20 cellular contexts compared by ENCODE assay signal in the genomic region with DNA sequence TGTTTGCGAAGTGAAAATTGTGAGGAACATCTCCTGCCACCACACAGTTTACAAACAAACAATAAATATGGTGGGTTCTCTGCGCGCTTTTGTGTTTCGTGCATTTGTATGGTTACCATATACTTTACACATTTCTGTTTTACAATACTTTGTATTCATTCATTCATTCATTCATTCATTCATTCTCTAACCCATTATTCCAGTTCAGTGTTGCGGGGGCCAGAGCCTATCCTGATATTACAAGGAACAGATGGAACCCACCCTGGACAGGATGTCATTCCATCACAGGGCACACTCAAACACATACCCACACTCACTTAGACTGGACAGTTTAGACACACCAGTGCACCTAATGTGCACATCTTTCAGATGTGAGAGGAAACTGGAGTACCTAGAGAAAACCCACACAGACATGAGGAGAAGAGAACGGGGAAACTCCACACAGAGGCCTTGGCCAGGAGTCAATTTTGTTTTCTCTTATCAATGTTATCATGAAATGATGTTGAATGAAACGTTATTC.
A peak's percentile ranks its signal among the peaks of the same experiment; 100 is the strongest.
DNase-seq lines count a peak whose midpoint lies in the region; ATAC-seq, FAIRE-seq and TF ChIP-seq lines count a peak whose summit lies in the region.
"Had no signal": no experiment of that assay in that cellular context is flagged by ENCODE, and none has a peak within 500 bp of the region (broad histone marks: within the 10 kb centered on the region; RNA-seq: fewer than 3 reads in every experiment).

No MANE protein-coding gene starts in this region.

- TF ChIP-seq EP300 in K562 (IDR thresholded peaks at IDR 0.05; ENCODE audit: low read length): no peak

- no peaks in the 10 kb centered on the region for H3K36me3 Mint-ChIP-seq in natural killer cell
- H3K36me3 Mint-ChIP-seq in natural killer cell treated with Interleukin-12 subunit alpha and Interleukin-12 subunit beta and Interleukin-15 and Interleukin-18, amount 100 ng/mL, for 72 hours: peaks cover 11% of the 10 kb centered on the region
- H3K36me3 Mint-ChIP-seq in nephron (ENCODE audit: low read depth): peaks cover 15% of the 10 kb centered on the region
- peaks cover 10 to 58% (median 44%) of the 10 kb centered on the region in 5 donors for H3K36me3 Mint-ChIP-seq in naive thymus-derived CD4-positive, alpha-beta T cell

- H3K9me1 ChIP-seq in K562 (ENCODE audit: control insufficient read depth, insufficient read depth, low read length): no peaks in the 10 kb centered on the region

- no peak overlapping the region; the same call in 1 of the 2 replicates for H3K4me2 ChIP-seq in K562 (ENCODE audit: insufficient read depth, low read length)

- no peak overlapping the region for H2AFZ ChIP-seq in K562 (ENCODE audit: low read depth, low read length)

- CTCF ChIA-PET in K562 (lab: Yijun Ruan, JAX; ENCODE audit: low intra/inter-chr PET ratio): no interaction called here
- CTCF ChIA-PET in naive thymus-derived CD4-positive, alpha-beta T cell (lab: Charles Lee): no interaction called here

- H3K4me3 ChIP-seq in K562 (no peak overlapping the region), WERI-Rb-1 (ENCODE audit: low read depth, low read length) (no peak overlapping the region)
- no peak overlapping the region for H3K4me3 ChIP-seq in naive thymus-derived CD4-positive, alpha-beta T cell (ENCODE audit: low read length)

- H3K9me3 Mint-ChIP-seq in natural killer cell (peaks cover 0 to 3% of the 10 kb centered on the region in 2 donors), nephron (no peaks in the 10 kb centered on the region)
- H3K9me3 Mint-ChIP-seq in natural killer cell treated with Interleukin-12 subunit alpha and Interleukin-12 subunit beta and Interleukin-15 and Interleukin-18, amount 100 ng/mL, for 72 hours: peaks cover 3% of the 10 kb centered on the region
- peaks cover 4 to 27% (median 11%) of the 10 kb centered on the region in 11 donors for H3K9me3 Mint-ChIP-seq in naive thymus-derived CD4-positive, alpha-beta T cell

- peaks cover 67% of the 10 kb centered on the region for H3K79me2 ChIP-seq in K562 (ENCODE audit: control insufficient read depth, insufficient read depth, low read length)

- 71% methylated on average over 7 of the region's 7 CpGs for WGBS in K562 (ENCODE audit: insufficient coverage, low coverage, missing lambda C conversion rate)

- intact Hi-C loops in natural killer cell (cut with micrococcal nuclease) (no loop called here), K562 (cut with micrococcal nuclease) (loop anchor here (5.0 kb wide), 1 partner anchor 163 kb away; the partner anchor contains the start of gene FNDC3B)
- intact Hi-C loops in naive thymus-derived CD4-positive, alpha-beta T cell (cut with micrococcal nuclease): no loop called here

- POLR2A ChIA-PET in K562 (lab: Yijun Ruan, JAX): no interaction called here
- POLR2A ChIA-PET in naive thymus-derived CD4-positive, alpha-beta T cell (lab: Charles Lee): no interaction called here

- FAIRE-seq in K562 (lab: Jason Lieb, UNC): no peak
- FAIRE-seq: HTR-8/SVneo had no signal

- H3K27me3 Mint-ChIP-seq in natural killer cell (ENCODE audit: low read depth in 2 of 2): no peaks in the 10 kb centered on the region
- H3K27me3 Mint-ChIP-seq in natural killer cell treated with Interleukin-12 subunit alpha and Interleukin-12 subunit beta and Interleukin-15 and Interleukin-18, amount 100 ng/mL, for 72 hours: no peaks in the 10 kb centered on the region
- no peaks in the 10 kb centered on the region for H3K27me3 Mint-ChIP-seq in nephron (ENCODE audit: low read depth)
- no peaks in the 10 kb centered on the region for H3K27me3 Mint-ChIP-seq in naive thymus-derived CD4-positive, alpha-beta T cell
- H3K27me3 Mint-ChIP-seq: B cell; CD4-positive, alpha-beta memory T cell had no signal

- H3K27me3 ChIP-seq in K562 (ENCODE audit: control insufficient read depth in 2 of 2, insufficient read depth in 2 of 2, low read length in 2 of 2) (no peaks in the 10 kb centered on the region), WERI-Rb-1 (ENCODE audit: insufficient read depth, low read depth, severe bottlenecking) (no peaks in the 10 kb centered on the region)
- no peaks in the 10 kb centered on the region for H3K27me3 ChIP-seq in naive thymus-derived CD4-positive, alpha-beta T cell (ENCODE audit: control insufficient read depth in 2 of 2, insufficient read depth in 2 of 2, low read length in 2 of 2)

- no peak for TF ChIP-seq CTCF in natural killer cell (IDR thresholded peaks at IDR 0.05)
- no peak for TF ChIP-seq CTCF in K562 (IDR thresholded peaks at IDR 0.05 in 2 of 3, conservative IDR thresholded peaks at IDR 0.05 in 1 of 3; ENCODE audit: insufficient read depth in 2 of 3, low read depth in 1 of 3, low read length in 3 of 3)
- TF ChIP-seq CTCF in nephron (IDR thresholded peaks at IDR 0.05; ENCODE audit: unreplicated experiment in 3 of 3): no peak
- no peak for TF ChIP-seq CTCF in WERI-Rb-1 (IDR thresholded peaks at IDR 0.05; ENCODE audit: low read depth, low read length)

- H3K27ac ChIP-seq in K562 (ENCODE audit: extremely low read depth, low read depth, low read length) (no peak overlapping the region), WERI-Rb-1 (no peak overlapping the region)
- H3K27ac ChIP-seq in naive thymus-derived CD4-positive, alpha-beta T cell (ENCODE audit: low read depth, low read length): no peak overlapping the region
- H3K27ac ChIP-seq: RWPE1 had no signal

- H3K9me3 ChIP-seq in K562 (replicated peaks; ENCODE audit: control insufficient read depth, insufficient read depth, low read depth, low read length): no peaks in the 10 kb centered on the region
- H3K9me3 ChIP-seq in WERI-Rb-1 (ENCODE audit: severe bottlenecking): no peaks in the 10 kb centered on the region
- peaks cover 0 to 3% (median 0%) of the 10 kb centered on the region in 3 experiments for H3K9me3 ChIP-seq in naive thymus-derived CD4-positive, alpha-beta T cell (ENCODE audit: control insufficient read depth in 2 of 3, low read length in 3 of 3)

- no peak overlapping the region for H3K9ac ChIP-seq in K562 (ENCODE audit: insufficient read depth in 1 of 2, low read depth in 2 of 2, low read length in 2 of 2)

- BruUV-seq in K562 (replicated peaks; lab: Mats Ljungman, UMichigan): no TSS peak

- H3K36me3 ChIP-seq in K562 (ENCODE audit: control insufficient read depth, insufficient read depth, low read length): no peaks in the 10 kb centered on the region; the same call in 2 of the 3 replicates
- H3K36me3 ChIP-seq in WERI-Rb-1: no peaks in the 10 kb centered on the region
- H3K36me3 ChIP-seq in naive thymus-derived CD4-positive, alpha-beta T cell (ENCODE audit: control insufficient read depth in 2 of 3, insufficient read depth in 3 of 3, low read length in 3 of 3): no peaks in the 10 kb centered on the region

- H3K4me1 Mint-ChIP-seq in natural killer cell (peaks cover 59 to 65% of the 10 kb centered on the region in 2 donors), nephron (peaks cover 73% of the 10 kb centered on the region)
- peaks cover 48 to 60% of the 10 kb centered on the region in 2 donors for H3K4me1 Mint-ChIP-seq in natural killer cell treated with Interleukin-12 subunit alpha and Interleukin-12 subunit beta and Interleukin-15 and Interleukin-18, amount 100 ng/mL, for 72 hours (ENCODE audit: low read depth in 2 of 2)
- H3K4me1 Mint-ChIP-seq in naive thymus-derived CD4-positive, alpha-beta T cell: peaks cover 0 to 13% (median 7%) of the 10 kb centered on the region in 7 donors
- H3K4me1 Mint-ChIP-seq: B cell had no signal

- in situ Hi-C loops in K562 (cut with MboI): no loop called here

- ATAC-seq in natural killer cell (no peak), K562 (peak; percentile 11; the same call in 1 of the 3 replicates)
- no peak for ATAC-seq in natural killer cell treated with Interleukin-12 subunit alpha and Interleukin-12 subunit beta and Interleukin-15 and Interleukin-18, amount 100 ng/mL, for 72 hours
- ATAC-seq in naive thymus-derived CD4-positive, alpha-beta T cell: no peak

- H3K4me1 ChIP-seq in K562 (replicated peaks in 1 of 2; ENCODE audit: control insufficient read depth in 2 of 2, insufficient read depth in 2 of 2, low read length in 2 of 2): peaks cover 3 to 28% of the 10 kb centered on the region in 2 experiments; a peak in 4 of 5 replicates
- no peaks in the 10 kb centered on the region for H3K4me1 ChIP-seq in naive thymus-derived CD4-positive, alpha-beta T cell (ENCODE audit: control insufficient read depth in 2 of 2, insufficient read depth in 2 of 2, low read length in 2 of 2)

- no peak for DNase-seq in natural killer cell
- no peak for DNase-seq in natural killer cell treated with Interleukin-12 subunit alpha and Interleukin-12 subunit beta and Interleukin-15 and Interleukin-18, amount 100 ng/mL, for 72 hours (ENCODE audit: low spot score)
- DNase-seq in K562 (ENCODE audit: extremely low read depth in 1 of 4, low spot score in 3 of 4): no peak
- no peak for DNase-seq in WERI-Rb-1
- no peak for DNase-seq in H4 (ENCODE audit: low spot score)
- no peak for DNase-seq in naive thymus-derived CD4-positive, alpha-beta T cell
- DNase-seq: ACHN; CD4-positive, alpha-beta memory T cell; KBM-7; NCI-H1092; NCI-H1694; NCI-H2107; NCI-H345; NCI-H526 treated with DMSO at 0.1 percent for 48 hours; NK-92 treated with Interleukin-12 subunit alpha and Interleukin-12 subunit beta, amount 100 ng/mL, for 24 hours; OCI-M1 had no signal

- H4K20me1 ChIP-seq in K562 (replicated peaks; ENCODE audit: control insufficient read depth, insufficient read depth, low read length): no peaks in the 10 kb centered on the region

- H3K27ac Mint-ChIP-seq in natural killer cell: peak overlapping the region; percentile 14 to 26
- peak overlapping the region in 1 of 2 donors; percentile 29 for H3K27ac Mint-ChIP-seq in natural killer cell treated with Interleukin-12 subunit alpha and Interleukin-12 subunit beta and Interleukin-15 and Interleukin-18, amount 100 ng/mL, for 72 hours
- peak overlapping the region in 2 of 3 experiments; percentile 81 to 98 for H3K27ac Mint-ChIP-seq in nephron
- no peak overlapping the region for H3K27ac Mint-ChIP-seq in naive thymus-derived CD4-positive, alpha-beta T cell
- H3K27ac Mint-ChIP-seq: B cell had no signal

- TF ChIP-seq RAD21 in K562 (CRISPR knock-in tag; conservative IDR thresholded peaks at IDR 0.05 in 1 of 2, IDR thresholded peaks at IDR 0.05 in 1 of 2): no peak

- H3K4me3 Mint-ChIP-seq in natural killer cell (no peak overlapping the region), nephron (no peak overlapping the region)
- no peak overlapping the region for H3K4me3 Mint-ChIP-seq in natural killer cell treated with Interleukin-12 subunit alpha and Interleukin-12 subunit beta and Interleukin-15 and Interleukin-18, amount 100 ng/mL, for 72 hours
- no peak overlapping the region for H3K4me3 Mint-ChIP-seq in naive thymus-derived CD4-positive, alpha-beta T cell
- H3K4me3 Mint-ChIP-seq: B cell; CD4-positive, alpha-beta memory T cell had no signal

- TF ChIP-seq POLR2A in K562 (conservative IDR thresholded peaks at IDR 0.05): no peak

TF ChIP-seq in K562, 482 proteins besides CTCF, POLR2A, EP300 and RAD21 (continues in another document):
- TF ChIP-seq NFIC (IDR thresholded peaks at IDR 0.05): 0 out of 2 replicates have a peak, but pooled peaks have one; percentile 8
- TF ChIP-seq SIN3A (IDR thresholded peaks at IDR 0.05; ENCODE audit: borderline replicate concordance in 2 of 2, control insufficient read depth in 1 of 2, low read depth in 2 of 2, low read length in 2 of 2): no peak
- peak; percentile 96 for TF ChIP-seq ZNF24 (IDR thresholded peaks at IDR 0.05)
- no peak for TF ChIP-seq SMC3 (conservative IDR thresholded peaks at IDR 0.05; ENCODE audit: insufficient read depth, low read depth, low read length)

Comparison
In these comparisons a context has a peak if more than half of its experiments do, and no peak if none do; other contexts are left out.
1. H3K27ac Mint-ChIP-seq: peak in natural killer cell (2 of 2) and nephron (2 of 3); none in naive thymus-derived CD4-positive, alpha-beta T cell (0 of 9).